Comparison of ENCODE assay signal across 8 cellular contexts in the genomic region with DNA sequence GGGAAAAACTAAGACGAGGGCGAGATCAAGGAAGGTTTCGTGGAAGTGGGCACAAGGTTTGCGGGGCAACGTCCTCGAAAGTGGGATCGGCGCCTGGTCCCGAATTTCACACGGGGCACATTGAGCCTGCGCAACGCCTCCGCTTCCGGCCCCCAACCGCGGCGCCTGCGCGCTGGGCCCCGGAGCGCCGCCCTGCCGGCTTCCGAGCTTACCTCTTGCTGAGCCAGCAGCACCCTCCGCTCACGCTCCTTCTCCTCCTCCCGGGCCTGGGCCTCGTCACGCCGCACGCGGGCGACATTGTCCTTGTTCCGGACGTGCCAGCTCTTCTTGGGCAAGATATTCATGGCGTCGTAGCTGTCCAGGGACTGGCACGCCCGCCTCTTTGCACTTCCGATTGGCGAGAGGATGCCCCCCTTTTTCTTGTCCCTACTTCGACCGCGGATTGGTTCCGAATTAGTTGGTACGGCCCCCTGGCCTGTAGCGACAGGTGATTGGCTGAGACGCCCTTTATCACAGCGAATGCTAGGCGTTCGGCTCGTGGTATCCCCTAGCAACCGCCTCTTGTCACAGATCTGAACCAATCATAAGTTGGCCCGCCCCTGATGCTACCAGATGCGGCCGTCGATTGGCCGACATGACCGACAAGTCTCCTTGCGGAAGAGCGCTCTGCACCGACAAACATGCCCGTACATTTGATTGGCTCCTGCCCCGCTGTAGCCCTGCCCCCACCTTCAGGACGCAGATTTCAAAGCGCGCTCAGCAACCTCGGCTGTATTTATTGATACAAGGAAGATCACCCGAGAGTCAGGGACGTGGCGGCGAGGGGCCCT. TPM values are rescaled to one million over a fixed set of nuclear protein-coding genes. Genes with fewer than 3 reads are reported as not detected.
DNase-seq lines count a peak whose midpoint lies in the region; TF ChIP-seq lines count a peak whose summit lies in the region.

A gene (minus strand): TSS at position 370 of the 830 bp plus-strand sequence. CDS start 26 bp downstream, at position 344.

- DNase-seq in GM06990 (ENCODE audit: extremely low read depth, insufficient read length) (peak; percentile 95), HFFc6 (peak; percentile 100), NAMALWA (ENCODE audit: low spot score) (peak; percentile 100), SK-N-DZ (ENCODE audit: low spot score) (peak; percentile 99), globus pallidus (ENCODE audit: low spot score) (peak; percentile 100), nucleus accumbens (lab: John Stamatoyannopoulos, UW) (peak; percentile 93 to 100 (median 99))

- H3K36me3 Mint-ChIP-seq in HFFc6 (ENCODE audit: low read depth): peaks cover 33% of the 10 kb centered on the region
- peaks cover 2% of the 10 kb centered on the region for H3K36me3 Mint-ChIP-seq in activated naive CD4-positive, alpha-beta T cell treated with anti-CD3 and anti-CD28 coated beads, Interleukin-2, amount 50 U/mL, for 24 hours

- TF ChIP-seq CTCF in GM06990 (IDR thresholded peaks at IDR 0.05; ENCODE audit: insufficient read depth, low read length, poor library complexity, severe bottlenecking) (no peak), HFFc6 (IDR thresholded peaks at IDR 0.05) (peak; percentile 64)

- H3K27me3 Mint-ChIP-seq in HFFc6 (ENCODE audit: insufficient read depth): peaks cover 11% of the 10 kb centered on the region
- no peaks in the 10 kb centered on the region for H3K27me3 Mint-ChIP-seq in activated naive CD4-positive, alpha-beta T cell treated with anti-CD3 and anti-CD28 coated beads, Interleukin-2, amount 50 U/mL, for 24 hours

- H3K4me3 Mint-ChIP-seq in HFFc6: peak within 1 kb of the TSS; percentile 91
- H3K4me3 Mint-ChIP-seq in activated naive CD4-positive, alpha-beta T cell treated with anti-CD3 and anti-CD28 coated beads, Interleukin-2, amount 50 U/mL, for 24 hours: peak within 1 kb of the TSS; percentile 94

- H3K27ac Mint-ChIP-seq in HFFc6: peak within 1 kb of the TSS; percentile 96
- peak within 1 kb of the TSS; percentile 99 for H3K27ac Mint-ChIP-seq in activated naive CD4-positive, alpha-beta T cell treated with anti-CD3 and anti-CD28 coated beads, Interleukin-2, amount 50 U/mL, for 24 hours

- peak within 1 kb of the TSS; percentile 92 for H3K27ac ChIP-seq in temporal lobe (ENCODE audit: low read depth, low read length)

- peaks cover 44% of the 10 kb centered on the region for H3K4me1 Mint-ChIP-seq in HFFc6 (ENCODE audit: low read depth)
- peaks cover 70% of the 10 kb centered on the region for H3K4me1 Mint-ChIP-seq in activated naive CD4-positive, alpha-beta T cell treated with anti-CD3 and anti-CD28 coated beads, Interleukin-2, amount 50 U/mL, for 24 hours

- H3K9me3 Mint-ChIP-seq in HFFc6: peaks cover 18% of the 10 kb centered on the region
- H3K9me3 Mint-ChIP-seq in activated naive CD4-positive, alpha-beta T cell treated with anti-CD3 and anti-CD28 coated beads, Interleukin-2, amount 50 U/mL, for 24 hours: no peaks in the 10 kb centered on the region

- no peaks in the 10 kb centered on the region for H3K27me3 ChIP-seq in GM06990 (replicated peaks; ENCODE audit: control insufficient read depth, insufficient read depth, low read length)

- peaks cover 23% of the 10 kb centered on the region for H3K36me3 ChIP-seq in GM06990 (ENCODE audit: control insufficient read depth, insufficient read depth, low read length)

- H3K4me3 ChIP-seq in GM06990 (replicated peaks; ENCODE audit: low read depth, low read length): peak within 1 kb of the TSS; percentile 91

RNA-seq across cellular contexts. Expression of the gene that starts here (rescaled TPM):
- 1 to 10 TPM; 3.7 to 7.6 (median 6.2) TPM for total RNA-seq in HFFc6 (2021; fragmentation: NEBNext Ultra II Directional; extraction: Animal tissue kit (Norgen Biotek cat#: 25700))
- polyA plus RNA-seq in SK-N-DZ (2014; cell fraction: cytosol; rRNA removed): 2.7 and 4.3 TPM in 2 replicates
- 2.5 and 7.3 TPM in 2 replicates for polyA plus RNA-seq in SK-N-DZ (2014; cell fraction: nucleus; rRNA removed)
- 4.7 TPM for total RNA-seq in temporal lobe

Comparison
In these comparisons a context has a peak if more than half of its experiments do, and no peak if none do; other contexts are left out.
1. Peak in every context shown above with its lines: DNase-seq, H3K4me3 ChIP-seq and H3K27ac ChIP-seq.